22 cellular contexts compared by ENCODE assay signal in genomic region chr14:94394025-94394493, GRCh38. TPM values are rescaled to one million over a fixed set of nuclear protein-coding genes. Genes with fewer than 3 reads are reported as not detected.
A peak's percentile ranks its signal among the peaks of the same experiment; 100 is the strongest.
DNase-seq lines count a peak whose midpoint lies in the region; ATAC-seq, FAIRE-seq and TF ChIP-seq lines count a peak whose summit lies in the region.
"Had no signal": no experiment of that assay in that cellular context is flagged by ENCODE, and none has a peak within 500 bp of the region (broad histone marks: within the 10 kb centered on the region; RNA-seq: fewer than 3 reads in every experiment).

No MANE protein-coding gene starts in this region.

- H4K91ac ChIP-seq in IMR-90 (ENCODE audit: insufficient read depth, low read depth, low read length) (no peak overlapping the region), H1 (replicated peaks; ENCODE audit: insufficient read length, low read length) (peak overlapping the region; percentile 76)

- ATAC-seq in IMR-90 (ENCODE audit: low read depth), result no peak
- ATAC-seq in GM18505 (IDR thresholded peaks at IDR 0.05; ENCODE audit: unreplicated experiment), result no peak
- no peak for ATAC-seq in HG02973 (IDR thresholded peaks at IDR 0.05; ENCODE audit: unreplicated experiment)
- ATAC-seq: CD8-positive, alpha-beta T cell had no signal

- no peaks in the 10 kb centered on the region for H3K9me3 Mint-ChIP-seq in activated CD4-positive, alpha-beta T cell treated with anti-CD3 and anti-CD28 coated beads, Interleukin-2, amount 10 ng/mL, durations not matched to agents 24 days and 14 days
- H3K9me3 Mint-ChIP-seq: CD8-positive, alpha-beta T cell had no signal

- H2BK12ac ChIP-seq in H1 (ENCODE audit: low read depth, low read length), result no peak overlapping the region

- H3K27ac Mint-ChIP-seq in activated CD4-positive, alpha-beta T cell treated with anti-CD3 and anti-CD28 coated beads, Interleukin-2, amount 10 ng/mL, durations not matched to agents 24 days and 14 days, result peak overlapping the region; percentile 75
- H3K27ac Mint-ChIP-seq: CD8-positive, alpha-beta T cell had no signal

- no peaks in the 10 kb centered on the region for H3K23me2 ChIP-seq in H1 (ENCODE audit: low read depth, low read length)

- H3K4me3 Mint-ChIP-seq in activated CD4-positive, alpha-beta T cell treated with anti-CD3 and anti-CD28 coated beads, Interleukin-2, amount 10 ng/mL, durations not matched to agents 24 days and 14 days, result peak overlapping the region; percentile 8
- H3K4me3 Mint-ChIP-seq: CD8-positive, alpha-beta T cell had no signal

- no TSS peak for BruUV-seq in IMR-90 (replicated peaks; lab: Mats Ljungman, UMichigan)

- no peak overlapping the region for H4K8ac ChIP-seq in IMR-90 (ENCODE audit: low read depth in 2 of 2, low read length in 2 of 2)
- no peak overlapping the region for H4K8ac ChIP-seq in H1 (ENCODE audit: extremely low read depth, insufficient read depth, low read length)

- in situ Hi-C loops in IMR-90 (cut with MboI; ENCODE audit: low sequenced_read_pairs), result no loop called here

- H2BK20ac ChIP-seq in IMR-90 (ENCODE audit: low read depth, low read length), result no peak overlapping the region
- H2BK20ac ChIP-seq in H1 (ENCODE audit: low read length), result peak overlapping the region; percentile 19; the same call in 1 of the 2 replicates

- H3K4ac ChIP-seq in IMR-90 (ENCODE audit: low read depth, low read length) (no peak overlapping the region), H1 (replicated peaks; ENCODE audit: insufficient read length, low read depth, low read length) (no peak overlapping the region)

- H2BK15ac ChIP-seq in IMR-90 (ENCODE audit: low read depth, low read length) (no peak overlapping the region), H1 (ENCODE audit: low read length) (no peak overlapping the region)

- H3K4me3 ChIP-seq in IMR-90 (ENCODE audit: insufficient read depth, low read depth, low read length), result no peak overlapping the region
- no peak overlapping the region for H3K4me3 ChIP-seq in H1 (ENCODE audit: extremely low read depth in 1 of 4, insufficient read depth in 2 of 4, low read depth in 3 of 4, low read length in 4 of 4)
- H3K4me3 ChIP-seq in skeletal muscle satellite cell (ENCODE audit: low read length), result no peak overlapping the region
- H3K4me3 ChIP-seq: PC-9, SK-N-MC, tibial artery had no signal

- H3K27me3 ChIP-seq in IMR-90 (ENCODE audit: control insufficient read depth, insufficient read depth, low read length) (no peaks in the 10 kb centered on the region), H1 (replicated peaks in 1 of 4; ENCODE audit: control insufficient read depth in 3 of 4, extremely low read depth in 1 of 4, insufficient read depth in 3 of 4, low read length in 3 of 4) (no peaks in the 10 kb centered on the region), skeletal muscle satellite cell (ENCODE audit: control insufficient read depth, insufficient read depth, low read length) (no peaks in the 10 kb centered on the region)
- H3K27me3 ChIP-seq: tibial artery had no signal

- intact Hi-C loops in activated CD4-positive, alpha-beta T cell treated with anti-CD3 and anti-CD28 coated beads, Interleukin-2, amount 10 ng/mL, durations not matched to agents 24 days and 14 days (cut with micrococcal nuclease), result loop anchor here (5.0 to 10.0 kb wide), 3 partner anchors 47 to 419 kb away; partner anchors contain the start of genes ASB2 and OTUB2
- intact Hi-C loops in IMR-90 (cut with micrococcal nuclease), result no loop called here

- H2BK120ac ChIP-seq in IMR-90 (ENCODE audit: low read depth, low read length) (no peak overlapping the region), H1 (replicated peaks; ENCODE audit: low read depth, low read length) (no peak overlapping the region)

- no peaks in the 10 kb centered on the region for H3K36me3 ChIP-seq in IMR-90 (ENCODE audit: control insufficient read depth, insufficient read depth, low read length)
- H3K36me3 ChIP-seq in H1 (ENCODE audit: control insufficient read depth in 2 of 4, insufficient read depth in 4 of 4, low read length in 3 of 4), result no peaks in the 10 kb centered on the region
- no peaks in the 10 kb centered on the region for H3K36me3 ChIP-seq in skeletal muscle satellite cell (ENCODE audit: insufficient read depth, low read length)
- H3K36me3 ChIP-seq: tibial artery had no signal

- no peak overlapping the region for H3K14ac ChIP-seq in IMR-90 (replicated peaks; ENCODE audit: low read depth, low read length)
- H3K14ac ChIP-seq in H1 (ENCODE audit: insufficient read length), result no peak overlapping the region

- H3K4me1 ChIP-seq in IMR-90 (ENCODE audit: control insufficient read depth, insufficient read depth, low read length) (no peaks in the 10 kb centered on the region), H1 (replicated peaks in 1 of 4; ENCODE audit: control insufficient read depth in 3 of 4, insufficient read depth in 4 of 4, low read length in 3 of 4) (peaks cover 15 to 28% (median 22%) of the 10 kb centered on the region in 4 experiments), skeletal muscle satellite cell (ENCODE audit: control insufficient read depth, insufficient read depth, low read length) (peaks cover 40% of the 10 kb centered on the region)

- H2AFZ ChIP-seq in IMR-90 (replicated peaks; ENCODE audit: low read length, poor library complexity), result no peak overlapping the region
- no peak overlapping the region for H2AFZ ChIP-seq in H1 (ENCODE audit: low read length)
- H2AFZ ChIP-seq: PC-9 had no signal

- TF ChIP-seq POLR2A in IMR-90 (IDR thresholded peaks at IDR 0.05; ENCODE audit: low read depth, low read length) (no peak), H1 (IDR thresholded peaks at IDR 0.05; ENCODE audit: control extremely low read depth in 1 of 2, low read depth in 2 of 2, low read length in 2 of 2) (no peak), GM12891 (IDR thresholded peaks at IDR 0.05; ENCODE audit: low read depth, low read length) (no peak), GM18505 (IDR thresholded peaks at IDR 0.05; ENCODE audit: borderline replicate concordance, extremely low read depth, insufficient read depth, insufficient read length) (no peak)

- no peak for TF ChIP-seq RAD21 in IMR-90 (IDR thresholded peaks at IDR 0.05; ENCODE audit: low read length)
- no peak for TF ChIP-seq RAD21 in H1 (IDR thresholded peaks at IDR 0.05 in 1 of 2, conservative IDR thresholded peaks at IDR 0.05 in 1 of 2; ENCODE audit: low read depth in 2 of 2, low read length in 2 of 2)

- POLR2A ChIA-PET in IMR-90 (lab: Charles Lee; ENCODE audit: unreplicated experiment) (no interaction called here), H1 (lab: Charles Lee; ENCODE audit: partially characterized antibody) (interaction anchor here (1.1 kb wide), 1 partner anchor 19 kb away, joined by 4 read pairs; no protein-coding TSS in a partner anchor)

- H4K5ac ChIP-seq in IMR-90 (ENCODE audit: low read depth, low read length) (no peak overlapping the region), H1 (ENCODE audit: insufficient read length, low read depth, low read length) (no peak overlapping the region)

- H3K36me3 Mint-ChIP-seq in activated CD4-positive, alpha-beta T cell treated with anti-CD3 and anti-CD28 coated beads, Interleukin-2, amount 10 ng/mL, durations not matched to agents 24 days and 14 days (ENCODE audit: low read depth), result no peaks in the 10 kb centered on the region
- H3K36me3 Mint-ChIP-seq: CD8-positive, alpha-beta T cell had no signal

- peaks cover 7% of the 10 kb centered on the region for H3K27me3 Mint-ChIP-seq in activated CD4-positive, alpha-beta T cell treated with anti-CD3 and anti-CD28 coated beads, Interleukin-2, amount 10 ng/mL, durations not matched to agents 24 days and 14 days

- no peak overlapping the region for H3K18ac ChIP-seq in IMR-90 (ENCODE audit: low read depth, low read length)
- H3K18ac ChIP-seq in H1 (ENCODE audit: extremely low read depth, low read length), result no peak overlapping the region; the same call in 1 of the 2 replicates

- H2BK5ac ChIP-seq in IMR-90 (ENCODE audit: low read depth, low read length, poor library complexity, severe bottlenecking), result no peak overlapping the region
- H2BK5ac ChIP-seq in H1 (ENCODE audit: low read depth, low read length), result no peak overlapping the region

- no peaks in the 10 kb centered on the region for H4K20me1 ChIP-seq in IMR-90 (ENCODE audit: insufficient read depth, low read length)
- no peaks in the 10 kb centered on the region for H4K20me1 ChIP-seq in H1 (replicated peaks in 1 of 2; ENCODE audit: control insufficient read depth in 1 of 2, insufficient read depth in 2 of 2, low read length in 2 of 2)

- DNase-seq in activated CD4-positive, alpha-beta T cell treated with anti-CD3 and anti-CD28 coated beads, Interleukin-2, amount 10 ng/mL, durations not matched to agents 24 days and 14 days, result no peak
- DNase-seq in activated CD4-positive, alpha-beta T cell treated with anti-CD3 and anti-CD28 coated beads for 1 hour, result no peak
- no peak for DNase-seq in IMR-90
- DNase-seq in H1 (ENCODE audit: low read depth in 1 of 2, low spot score in 2 of 2), result no peak
- no peak for DNase-seq in GM12891 (ENCODE audit: insufficient read length, low spot score)
- DNase-seq: ACHN; CD8-positive, alpha-beta T cell; cerebellar nuclear complex; foreskin melanocyte; NCI-H2081; PC-9 had no signal

- no peaks in the 10 kb centered on the region for H3K79me1 ChIP-seq in IMR-90 (ENCODE audit: low read depth in 1 of 2, low read length in 2 of 2)
- no peaks in the 10 kb centered on the region for H3K79me1 ChIP-seq in H1 (ENCODE audit: low read depth, low read length)

- H3K27ac ChIP-seq in IMR-90 (ENCODE audit: insufficient read depth, low read length) (no peak overlapping the region), H1 (ENCODE audit: low read depth, low read length) (no peak overlapping the region)
- H3K27ac ChIP-seq: PC-9, SK-N-MC, tibial artery had no signal

- TF ChIP-seq CTCF in IMR-90 (conservative IDR thresholded peaks at IDR 0.05; ENCODE audit: low read depth, low read length) (no peak), H1 (IDR thresholded peaks at IDR 0.05; ENCODE audit: control extremely low read depth in 1 of 3, insufficient read depth in 1 of 3, low read depth in 1 of 3, low read length in 3 of 3) (no peak)

- no peaks in the 10 kb centered on the region for H3K79me2 ChIP-seq in H1 (ENCODE audit: control insufficient read depth in 1 of 2, insufficient read depth in 2 of 2, low read length in 2 of 2)

- no peak for TF ChIP-seq EP300 in H1 (IDR thresholded peaks at IDR 0.05; ENCODE audit: borderline replicate concordance in 1 of 2, low read depth in 2 of 2, low read length in 2 of 2)

- H3K9ac ChIP-seq in IMR-90 (ENCODE audit: low read depth, low read length) (no peak overlapping the region), H1 (replicated peaks in 1 of 4; ENCODE audit: extremely low read depth in 1 of 4, low read depth in 3 of 4, low read length in 3 of 4) (no peak overlapping the region), skeletal muscle satellite cell (ENCODE audit: low read depth, low read length) (no peak overlapping the region)

- no peak overlapping the region for H3K23ac ChIP-seq in IMR-90 (ENCODE audit: low read depth, low read length)
- no peak overlapping the region for H3K23ac ChIP-seq in H1 (ENCODE audit: insufficient read length)

- no peak overlapping the region for H3K56ac ChIP-seq in IMR-90 (ENCODE audit: extremely low read depth, insufficient read depth, low read length)
- no peak overlapping the region for H3K56ac ChIP-seq in H1 (replicated peaks; ENCODE audit: insufficient read length, low read depth, low read length)

- H3K9me1 ChIP-seq in IMR-90 (ENCODE audit: insufficient read depth, low read length), result no peaks in the 10 kb centered on the region

- WGBS in IMR-90 (ENCODE audit: extremely low coverage in 2 of 2, insufficient read length in 1 of 2), 2 experiments, result 50% methylated on average over 2 of the region's 8 CpGs; no CpG with 5 or more reads in 1 of the 2 experiments
- 93% methylated on average over 8 of the region's 8 CpGs; no CpG with 5 or more reads in 1 of the 2 experiments for WGBS in H1 (ENCODE audit: extremely low coverage in 1 of 2, insufficient coverage in 1 of 2, insufficient read length in 1 of 2, insufficient replicate concordance in 2 of 2, low coverage in 1 of 2, low lambda C conversion rate in 2 of 2, missing lambda C conversion rate in 1 of 2), 2 experiments

- dilution Hi-C loops in IMR-90 (cut with HindIII; ENCODE audit: low sequenced_read_pairs, unreplicated experiment), result no loop called here

- no peak overlapping the region for H2AK9ac ChIP-seq in IMR-90 (replicated peaks; ENCODE audit: low read depth, low read length, poor library complexity)

- H3K4me1 Mint-ChIP-seq in activated CD4-positive, alpha-beta T cell treated with anti-CD3 and anti-CD28 coated beads, Interleukin-2, amount 10 ng/mL, durations not matched to agents 24 days and 14 days, result peaks cover 42% of the 10 kb centered on the region

- H3K9me3 ChIP-seq in IMR-90 (ENCODE audit: control insufficient read depth, insufficient read depth, low read length) (no peaks in the 10 kb centered on the region), H1 (ENCODE audit: insufficient read depth in 2 of 2, low read depth in 1 of 2, low read length in 1 of 2) (no peaks in the 10 kb centered on the region), skeletal muscle satellite cell (replicated peaks; ENCODE audit: low read length) (no peaks in the 10 kb centered on the region)
- H3K9me3 ChIP-seq: tibial artery had no signal

- CTCF ChIA-PET in IMR-90 (lab: Yijun Ruan, JAX) (no interaction called here), H1 (lab: Charles Lee; ENCODE audit: partially characterized antibody) (interaction anchor here (0.7 to 1.8 kb wide), 7 partner anchors 13 to 159 kb away, joined by 3 to 7 read pairs (median 3); no protein-coding TSS in a partner anchor)

- no peak for FAIRE-seq in H1 (lab: Jason Lieb, UNC)
- no peak for FAIRE-seq in GM12891 (lab: Jason Lieb, UNC)
- FAIRE-seq: endothelial cell of umbilical vein, TTC549 had no signal

- no peak overlapping the region for H3K4me2 ChIP-seq in IMR-90 (ENCODE audit: low read depth, low read length)
- H3K4me2 ChIP-seq in H1 (ENCODE audit: insufficient read depth in 1 of 2, low read depth in 2 of 2, low read length in 2 of 2), result no peak overlapping the region
- H3K4me2 ChIP-seq in skeletal muscle satellite cell (ENCODE audit: low read length), result peak overlapping the region; percentile 3
- H3K4me2 ChIP-seq: PC-9 had no signal

- peak overlapping the region; percentile 72 for H2AK5ac ChIP-seq in IMR-90 (ENCODE audit: low read depth, low read length)
- 0 out of 2 replicates have a peak overlapping the region, but pooled peaks have one; percentile 2 for H2AK5ac ChIP-seq in H1 (ENCODE audit: low read depth, low read length)

RNA-seq across cellular contexts. Expression of gene SERPINA1, which starts 5.7 kb away (rescaled TPM):
- total RNA-seq in activated CD4-positive, alpha-beta T cell treated with anti-CD3 and anti-CD28 coated beads, Interleukin-2, amount 10 ng/mL, durations not matched to agents 24 days and 14 days, result 0.59 and 0.96 TPM in 2 replicates
- total RNA-seq in IMR-90 (2012; rRNA removed), result 0.54 and 0.56 TPM in 2 replicates
- polyA plus RNA-seq in IMR-90 (2012; rRNA removed), result 1.2 and 1.4 TPM in 2 replicates
- 0.85 and 1.2 TPM in 2 replicates for polyA plus RNA-seq in IMR-90 (2012; cell fraction: cytosol; rRNA removed)
- 0.29 and 0.33 TPM in 2 replicates for polyA plus RNA-seq in IMR-90 (2012; cell fraction: nucleus; rRNA removed; ENCODE audit: low replicate concordance)
- not detected in 2 replicates for total RNA-seq in H1 (2021; fragmentation: NEBNext Ultra II Directional; extraction: Animal tissue kit (Norgen Biotek cat#: 25700))
- polyA plus RNA-seq in H1 (2011; rRNA removed), result 0.06 and 0.08 TPM in 2 replicates
- 0.70 TPM for polyA plus RNA-seq in H1 (2011; cell fraction: cytosol; rRNA removed)
- polyA plus RNA-seq in H1 (2011; cell fraction: nucleus; rRNA removed), result not detected
- 0.15 to 0.18 TPM (median 0.16 TPM) in 3 of 4 replicates, not detected in the other for polyA plus RNA-seq in H1 (2012, experiment 1 of 2)
- polyA plus RNA-seq in H1 (2012, experiment 2 of 2), result 0.22 TPM
- polyA plus RNA-seq in H1 (2013, experiment 1 of 2), result 0.08 TPM
- polyA plus RNA-seq in H1 (2013, experiment 2 of 2), result 0.11 TPM
- 0.95 TPM in 1 of 2 replicates, not detected in the other for polyA minus RNA-seq in H1 (2011; rRNA and poly(A)+ RNA removed)
- polyA minus RNA-seq in H1 (2011; cell fraction: cytosol; rRNA and poly(A)+ RNA removed), result not detected
- polyA minus RNA-seq in H1 (2011; cell fraction: nucleus; rRNA and poly(A)+ RNA removed), result not detected
- total RNA-seq in skeletal muscle satellite cell (2012; rRNA removed), result under 0.01 and 0.44 TPM in 2 replicates
- polyA plus RNA-seq in GM12891 (2012; ENCODE audit: low read depth, missing spikeins), result 0.77 TPM
- total RNA-seq: endothelial cell of umbilical vein, lung microvascular endothelial cell, PC-9 had no signal
- polyA plus RNA-seq: endothelial cell of umbilical vein, neural cell had no signal

RNA-seq across cellular contexts. Expression of gene SERPINA2, which starts 27.6 kb away (rescaled TPM):
- not detected in 2 replicates for total RNA-seq in activated CD4-positive, alpha-beta T cell treated with anti-CD3 and anti-CD28 coated beads, Interleukin-2, amount 10 ng/mL, durations not matched to agents 24 days and 14 days
- total RNA-seq in IMR-90 (2012; rRNA removed), result not detected in 2 replicates
- not detected in 2 replicates for polyA plus RNA-seq in IMR-90 (2012; rRNA removed)
- polyA plus RNA-seq in IMR-90 (2012; cell fraction: cytosol; rRNA removed), result not detected in 2 replicates
- polyA plus RNA-seq in IMR-90 (2012; cell fraction: nucleus; rRNA removed; ENCODE audit: low replicate concordance), result not detected in 2 replicates
- total RNA-seq in H1 (2021; fragmentation: NEBNext Ultra II Directional; extraction: Animal tissue kit (Norgen Biotek cat#: 25700)), result not detected in 2 replicates
- not detected in 2 replicates for polyA plus RNA-seq in H1 (2011; rRNA removed)
- polyA plus RNA-seq in H1 (2011; cell fraction: cytosol; rRNA removed), result not detected
- not detected for polyA plus RNA-seq in H1 (2011; cell fraction: nucleus; rRNA removed)
- not detected in 4 replicates for polyA plus RNA-seq in H1 (2012, experiment 1 of 2)
- polyA plus RNA-seq in H1 (2012, experiment 2 of 2), result not detected
- not detected for polyA plus RNA-seq in H1 (2013, experiment 1 of 2)
- polyA plus RNA-seq in H1 (2013, experiment 2 of 2), result not detected
- polyA minus RNA-seq in H1 (2011; rRNA and poly(A)+ RNA removed), result not detected in 2 replicates
- polyA minus RNA-seq in H1 (2011; cell fraction: cytosol; rRNA and poly(A)+ RNA removed), result not detected
- polyA minus RNA-seq in H1 (2011; cell fraction: nucleus; rRNA and poly(A)+ RNA removed), result not detected
- 0.44 TPM in 1 of 2 replicates, not detected in the other for total RNA-seq in skeletal muscle satellite cell (2012; rRNA removed)
- polyA plus RNA-seq in GM12891 (2012; ENCODE audit: low read depth, missing spikeins), result not detected
- total RNA-seq: CD8-positive, alpha-beta T cell; endothelial cell of umbilical vein; HT1080; lung microvascular endothelial cell; M059J; PC-9 had no signal
- polyA plus RNA-seq: endothelial cell of umbilical vein, neural cell had no signal

RNA-seq across cellular contexts. Expression of gene SERPINA11, which starts 58.5 kb away (rescaled TPM):
- not detected in 2 replicates for total RNA-seq in activated CD4-positive, alpha-beta T cell treated with anti-CD3 and anti-CD28 coated beads, Interleukin-2, amount 10 ng/mL, durations not matched to agents 24 days and 14 days
- total RNA-seq in IMR-90 (2012; rRNA removed), result not detected in 2 replicates
- polyA plus RNA-seq in IMR-90 (2012; rRNA removed) (not detected in 2 replicates), H1 (2011; rRNA removed) (0.24 and 0.36 TPM in 2 replicates)
- not detected in 2 replicates for polyA plus RNA-seq in IMR-90 (2012; cell fraction: cytosol; rRNA removed)
- not detected in 2 replicates for polyA plus RNA-seq in IMR-90 (2012; cell fraction: nucleus; rRNA removed; ENCODE audit: low replicate concordance)
- 0.39 and 0.65 TPM in 2 replicates for total RNA-seq in H1 (2021; fragmentation: NEBNext Ultra II Directional; extraction: Animal tissue kit (Norgen Biotek cat#: 25700))
- polyA plus RNA-seq in H1 (2011; cell fraction: cytosol; rRNA removed), result 0.27 TPM
- 0.17 TPM for polyA plus RNA-seq in H1 (2011; cell fraction: nucleus; rRNA removed)
- polyA plus RNA-seq in H1 (2012, experiment 1 of 2), result 0.11 to 0.36 TPM (median 0.32 TPM) in 3 of 4 replicates, not detected in the other
- polyA plus RNA-seq in H1 (2012, experiment 2 of 2), result 0.34 TPM
- polyA plus RNA-seq in H1 (2013, experiment 1 of 2), result 1.2 TPM
- 1.2 TPM for polyA plus RNA-seq in H1 (2013, experiment 2 of 2)
- polyA minus RNA-seq in H1 (2011; rRNA and poly(A)+ RNA removed), result 0.15 TPM in 1 of 2 replicates, not detected in the other
- polyA minus RNA-seq in H1 (2011; cell fraction: cytosol; rRNA and poly(A)+ RNA removed), result not detected
- polyA minus RNA-seq in H1 (2011; cell fraction: nucleus; rRNA and poly(A)+ RNA removed), result not detected
- not detected in 2 replicates for total RNA-seq in skeletal muscle satellite cell (2012; rRNA removed)
- not detected for polyA plus RNA-seq in GM12891 (2012; ENCODE audit: low read depth, missing spikeins)
- total RNA-seq: CD8-positive, alpha-beta T cell; endothelial cell of umbilical vein; HT1080; lung microvascular endothelial cell; M059J; PC-9 had no signal
- polyA plus RNA-seq: endothelial cell of umbilical vein, neural cell had no signal
